23 cellular contexts compared by ENCODE assay signal in the genomic region with DNA sequence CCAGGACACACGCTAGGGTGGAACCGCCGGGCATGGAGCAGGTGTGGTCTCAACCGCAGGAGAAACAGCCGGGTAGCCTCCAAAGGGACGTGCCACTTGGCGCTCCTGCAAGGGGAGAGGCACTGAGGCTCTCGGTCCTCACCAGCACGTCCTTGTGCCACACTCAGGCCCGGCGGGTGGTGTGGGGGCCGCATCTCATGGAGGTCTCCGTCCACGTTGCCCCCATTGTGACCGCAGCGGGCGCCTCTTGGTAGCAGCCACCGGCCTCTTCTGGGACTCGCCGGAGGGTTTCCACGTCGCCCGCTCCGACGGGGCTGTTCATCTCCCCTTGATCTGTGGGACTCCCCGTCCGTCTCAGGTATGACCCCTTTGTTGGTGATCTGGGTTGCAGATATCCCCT.
"Had no signal": no experiment of that assay in that cellular context is flagged by ENCODE, and none has a peak within 500 bp of the region (broad histone marks: within the 10 kb centered on the region; RNA-seq: fewer than 3 reads in every experiment).

No MANE protein-coding gene starts in this region.

- H3K36me3 Mint-ChIP-seq: memory B cell; mesothelial cell of epicardium; natural killer cell treated with Interleukin-12 subunit alpha and Interleukin-12 subunit beta and Interleukin-15 and Interleukin-18, amount 100 ng/mL, for 72 hours; stimulated activated naive B cell treated with anti-CD40 and anti-IgM and Interleukin-4, amounts not matched to agents 10 μg/mL and 1 μg/mL and 100 μg/mL, for 72 hours had no signal

- H3K9me3 ChIP-seq: esophagus squamous epithelium, gastroesophageal sphincter, left ventricle myocardium inferior, lower lobe of right lung, neutrophil, sigmoid colon, stomach, thoracic aorta, uterus had no signal

- H3K27me3 ChIP-seq: neutrophil, uterus had no signal

- H3K4me3 Mint-ChIP-seq: memory B cell; mesothelial cell of epicardium; natural killer cell treated with Interleukin-12 subunit alpha and Interleukin-12 subunit beta and Interleukin-15 and Interleukin-18, amount 100 ng/mL, for 72 hours; stimulated activated naive B cell treated with anti-CD40 and anti-IgM and Interleukin-4, amounts not matched to agents 10 μg/mL and 1 μg/mL and 100 μg/mL, for 72 hours had no signal

- H3K4me3 ChIP-seq: coronary artery, dorsolateral prefrontal cortex, esophagus squamous epithelium, gastroesophageal sphincter, left ventricle myocardium inferior, lower lobe of right lung, sigmoid colon, skin epidermis, stomach, thoracic aorta, uterus had no signal

- H3K27ac ChIP-seq: coronary artery, dorsolateral prefrontal cortex, esophagus squamous epithelium, gastroesophageal sphincter, left ventricle myocardium inferior, lower lobe of right lung, neutrophil, sigmoid colon, skin epidermis, stomach, thoracic aorta, uterus had no signal

- H3K27ac Mint-ChIP-seq: memory B cell; mesothelial cell of epicardium; natural killer cell treated with Interleukin-12 subunit alpha and Interleukin-12 subunit beta and Interleukin-15 and Interleukin-18, amount 100 ng/mL, for 72 hours; stimulated activated naive B cell treated with anti-CD40 and anti-IgM and Interleukin-4, amounts not matched to agents 10 μg/mL and 1 μg/mL and 100 μg/mL, for 72 hours had no signal

- H3K9me3 Mint-ChIP-seq: memory B cell; mesothelial cell of epicardium; natural killer cell treated with Interleukin-12 subunit alpha and Interleukin-12 subunit beta and Interleukin-15 and Interleukin-18, amount 100 ng/mL, for 72 hours; stimulated activated naive B cell treated with anti-CD40 and anti-IgM and Interleukin-4, amounts not matched to agents 10 μg/mL and 1 μg/mL and 100 μg/mL, for 72 hours had no signal

- DNase-seq: dorsolateral prefrontal cortex; effector memory CD4-positive, alpha-beta T cell; esophagus squamous epithelium; glutamatergic neuron; left cardiac atrium; left ventricle myocardium inferior; lower lobe of right lung; sigmoid colon; stimulated activated CD4-positive, alpha-beta T cell treated with anti-CD3 and anti-CD28 coated beads, Interleukin-2, amount 100 ng/mL, for 24 hours; stimulated activated CD4-positive, alpha-beta T cell treated with anti-CD3 and anti-CD28 coated beads, Interleukin-4, amount 100 ng/mL, for 4 hours; stimulated activated naive B cell treated with anti-CD40 and anti-IgM and Interleukin-4, amounts not matched to agents 10 μg/mL and 1 μg/mL and 100 μg/mL, for 72 hours; stomach; substantia nigra; trophoblast cell; uterus had no signal

- H3K36me3 ChIP-seq: esophagus squamous epithelium, gastroesophageal sphincter, left ventricle myocardium inferior, lower lobe of right lung, neutrophil, sigmoid colon, stomach, thoracic aorta, uterus had no signal

- H3K4me1 Mint-ChIP-seq: mesothelial cell of epicardium; stimulated activated naive B cell treated with anti-CD40 and anti-IgM and Interleukin-4, amounts not matched to agents 10 μg/mL and 1 μg/mL and 100 μg/mL, for 72 hours had no signal

- H3K4me1 ChIP-seq: esophagus squamous epithelium, gastroesophageal sphincter, left ventricle myocardium inferior, lower lobe of right lung, sigmoid colon, stomach, uterus had no signal
